ENCODE assay signal across 19 cellular contexts in the genomic region with DNA sequence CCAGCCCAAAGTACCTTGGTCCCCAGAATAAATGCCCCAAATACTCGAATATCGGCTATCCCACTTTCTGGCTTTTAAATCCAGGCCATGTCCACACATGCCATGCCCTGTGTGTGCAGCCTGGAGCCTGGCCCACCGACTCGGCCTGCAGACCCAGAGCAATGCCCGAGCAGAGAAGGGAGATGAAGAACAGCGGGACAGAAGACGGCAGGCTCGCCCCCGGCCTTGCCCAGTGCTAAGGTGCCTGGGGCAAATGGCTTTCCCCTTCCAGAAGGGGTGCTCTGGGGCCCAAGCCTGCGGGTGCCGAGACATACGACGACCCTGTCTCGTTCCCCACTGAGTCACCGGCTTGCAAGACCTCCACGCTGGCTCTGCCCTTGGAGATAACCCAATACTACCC. TPM values are rescaled to one million over a fixed set of nuclear protein-coding genes. Genes with fewer than 3 reads are reported as not detected.
"Had no signal": no experiment of that assay in that cellular context is flagged by ENCODE, and none has a peak within 500 bp of the region (broad histone marks: within the 10 kb centered on the region; RNA-seq: fewer than 3 reads in every experiment).

No MANE protein-coding gene starts in this region.

- H3K27ac Mint-ChIP-seq: activated CD8-positive, alpha-beta T cell treated with anti-CD3 and anti-CD28 coated beads for 36 hours; activated T-cell treated with anti-CD3 and anti-CD28 coated beads, Interleukin-2, amount 50 U/mL, for 72 hours; memory B cell; natural killer cell; stimulated activated effector memory CD8-positive, alpha-beta T cell treated with anti-CD3 and anti-CD28 coated beads, Interleukin-12 subunit alpha, Interleukin-12 subunit beta, amount 100 ng/mL, for 72 hours; WTC11 had no signal

- H3K4me3 Mint-ChIP-seq: activated CD8-positive, alpha-beta T cell treated with anti-CD3 and anti-CD28 coated beads for 36 hours; activated T-cell treated with anti-CD3 and anti-CD28 coated beads, Interleukin-2, amount 50 U/mL, for 72 hours; memory B cell; natural killer cell; stimulated activated effector memory CD8-positive, alpha-beta T cell treated with anti-CD3 and anti-CD28 coated beads, Interleukin-12 subunit alpha, Interleukin-12 subunit beta, amount 100 ng/mL, for 72 hours; WTC11 had no signal

- H3K4me3 ChIP-seq: ascending aorta, breast epithelium, heart left ventricle, thyroid gland, vagina had no signal

- H3K36me3 Mint-ChIP-seq: natural killer cell had no signal

- H3K9me3 ChIP-seq: ascending aorta, breast epithelium, heart left ventricle, thyroid gland, vagina had no signal

- DNase-seq: activated CD8-positive, alpha-beta T cell treated with anti-CD3 and anti-CD28 coated beads for 36 hours; activated T-cell treated with anti-CD3 and anti-CD28 coated beads, Interleukin-2, amount 50 U/mL, for 72 hours; cerebellar nuclear complex; natural killer cell; stimulated activated CD4-positive, alpha-beta T cell treated with anti-CD3 and anti-CD28 coated beads, Interleukin-12 subunit alpha, Interleukin-12 subunit beta, amount 100 ng/mL, for 4 hours; stimulated activated CD4-positive, alpha-beta T cell treated with anti-CD3 and anti-CD28 coated beads, Interleukin-2, amount 100 ng/mL, for 24 hours; T-helper 2 cell had no signal

- H3K27me3 Mint-ChIP-seq: activated CD8-positive, alpha-beta T cell treated with anti-CD3 and anti-CD28 coated beads for 36 hours; memory B cell had no signal

- H3K27me3 ChIP-seq: ascending aorta, breast epithelium, heart left ventricle, thyroid gland, vagina had no signal

- H3K27ac ChIP-seq: ascending aorta, thyroid gland, vagina had no signal

- H3K9me3 Mint-ChIP-seq: activated CD8-positive, alpha-beta T cell treated with anti-CD3 and anti-CD28 coated beads for 36 hours; activated T-cell treated with anti-CD3 and anti-CD28 coated beads, Interleukin-2, amount 50 U/mL, for 72 hours; memory B cell; natural killer cell; stimulated activated effector memory CD8-positive, alpha-beta T cell treated with anti-CD3 and anti-CD28 coated beads, Interleukin-12 subunit alpha, Interleukin-12 subunit beta, amount 100 ng/mL, for 72 hours; WTC11 had no signal

- ATAC-seq: activated CD8-positive, alpha-beta T cell treated with anti-CD3 and anti-CD28 coated beads for 36 hours; activated T-cell treated with anti-CD3 and anti-CD28 coated beads, Interleukin-2, amount 50 U/mL, for 72 hours; left colon; natural killer cell; stimulated activated effector memory CD8-positive, alpha-beta T cell treated with anti-CD3 and anti-CD28 coated beads, Interleukin-12 subunit alpha, Interleukin-12 subunit beta, amount 100 ng/mL, for 72 hours; WTC11 had no signal

RNA-seq across cellular contexts. Expression of a gene that starts 45.8 kb away (rescaled TPM):
- total RNA-seq: ascending aorta, dermis microvascular lymphatic vessel endothelial cell, natural killer cell, omental fat pad, pulmonary artery endothelial cell had no signal
